Comparison of ENCODE assay signal across 24 cellular contexts in genomic region chr20:50208085-50208491, GRCh38. TPM values are rescaled to one million over a fixed set of nuclear protein-coding genes. Genes with fewer than 3 reads are reported as not detected.
DNase-seq lines count a peak whose midpoint lies in the region; ATAC-seq, FAIRE-seq and TF ChIP-seq lines count a peak whose summit lies in the region.
"Had no signal": no experiment of that assay in that cellular context is flagged by ENCODE, and none has a peak within 500 bp of the region (broad histone marks: within the 10 kb centered on the region; RNA-seq: fewer than 3 reads in every experiment).

No MANE protein-coding gene starts in this region.

- ATAC-seq in HepG2 (peak; percentile 68), sciatic nerve (peak; percentile 61)
- ATAC-seq: Panc1 had no signal

- in situ Hi-C loops in HepG2 (cut with HindIII; ENCODE audit: extremely low pct_ligation_motif_present, low pct_unique_long_range_greater_than_20kb) = no loop called here

- no peak for TF ChIP-seq CTCF in HepG2 (CRISPR knock-in tag; IDR thresholded peaks at IDR 0.05)
- no peak for TF ChIP-seq CTCF in esophagus squamous epithelium (IDR thresholded peaks at IDR 0.05)

- intact Hi-C loops in HepG2 (cut with micrococcal nuclease; ENCODE audit: unreplicated experiment) = no loop called here
- intact Hi-C loops in sciatic nerve (cut with DNase I) = no loop called here
- intact Hi-C loops in esophagus squamous epithelium (cut with DNase I) = no loop called here

- H3K79me2 ChIP-seq in HepG2 (ENCODE audit: insufficient read depth, low read length) = no peaks in the 10 kb centered on the region

- no peaks in the 10 kb centered on the region for H4K20me1 ChIP-seq in HepG2 (ENCODE audit: insufficient read depth, low read length)
- H4K20me1 ChIP-seq: BLaER1 had no signal

- POLR2A ChIA-PET in HepG2 (lab: Yijun Ruan, JAX) = interaction anchor here (0.7 to 1.4 kb wide), 4 partner anchors 9 to 101 kb away, joined by 3 to 9 read pairs (median 3); no protein-coding TSS in a partner anchor

- H3K9me3 ChIP-seq in adipocyte (ENCODE audit: control insufficient read depth, low read length) = peaks cover 9% of the 10 kb centered on the region
- H3K9me3 ChIP-seq in HepG2 (ENCODE audit: low read length) = no peaks in the 10 kb centered on the region
- H3K9me3 ChIP-seq in esophagus squamous epithelium = peaks cover 0 to 3% (median 0%) of the 10 kb centered on the region in 3 donors

- TF ChIP-seq RAD21 in HepG2 (CRISPR knock-in tag; IDR thresholded peaks at IDR 0.05) = no peak

- peak overlapping the region; percentile 2; the same call in 1 of the 2 replicates for H3K4me2 ChIP-seq in HepG2 (ENCODE audit: low read depth, low read length)
- H3K4me2 ChIP-seq: BLaER1 had no signal

- H3K36me3 ChIP-seq in H7 (replicated peaks; ENCODE audit: control insufficient read depth, insufficient read depth, low read length) (no peaks in the 10 kb centered on the region), adipocyte (ENCODE audit: control insufficient read depth, insufficient read depth, low read length, severe bottlenecking) (no peaks in the 10 kb centered on the region), HepG2 (replicated peaks in 1 of 2; ENCODE audit: control insufficient read depth in 1 of 2, insufficient read depth in 2 of 2, low read length in 2 of 2) (no peaks in the 10 kb centered on the region), esophagus squamous epithelium (no peaks in the 10 kb centered on the region)
- H3K36me3 ChIP-seq: BLaER1 had no signal

- TF ChIP-seq POLR2A in HepG2 (IDR thresholded peaks at IDR 0.05; ENCODE audit: insufficient read depth in 1 of 2, low read depth in 2 of 2, low read length in 2 of 2) = no peak
- no peak for TF ChIP-seq POLR2A in esophagus squamous epithelium (IDR thresholded peaks at IDR 0.05)

- H3K27ac ChIP-seq in HepG2 (ENCODE audit: extremely low read length, insufficient read depth, low read length) = no peak overlapping the region
- H3K27ac ChIP-seq in esophagus squamous epithelium = no peak overlapping the region
- H3K27ac ChIP-seq: BLaER1, HL-60, SK-N-MC had no signal

- WGBS in HepG2 (ENCODE audit: low lambda C conversion rate) = 3% methylated on average over 5 of the region's 7 CpGs
- 77 to 100% methylated on average over 2 to 7 of the region's 7 CpGs for WGBS in esophagus squamous epithelium, 2 donors

- H3K4me3 ChIP-seq in H7 (ENCODE audit: insufficient read depth, low read depth, low read length) (no peak overlapping the region), adipocyte (ENCODE audit: low read length) (no peak overlapping the region), HepG2 (replicated peaks in 1 of 3; ENCODE audit: insufficient read depth in 1 of 3, low read depth in 2 of 3, low read length in 3 of 3) (no peak overlapping the region), esophagus squamous epithelium (no peak overlapping the region)
- H3K4me3 ChIP-seq: BLaER1, SK-N-MC had no signal

- H2AFZ ChIP-seq in HepG2 (ENCODE audit: low read length) = no peak overlapping the region

- no TSS peak for BruUV-seq in HepG2 (replicated peaks; lab: Mats Ljungman, UMichigan)

- H3K4me1 ChIP-seq in adipocyte (ENCODE audit: control insufficient read depth, insufficient read depth, low read length) (peaks cover 18% of the 10 kb centered on the region), HepG2 (ENCODE audit: insufficient read depth, low read length) (peaks cover 30% of the 10 kb centered on the region), esophagus squamous epithelium (peaks cover 0 to 8% (median 0%) of the 10 kb centered on the region in 3 donors)

- H3K27me3 ChIP-seq in H7 (ENCODE audit: control insufficient read depth, insufficient read depth, low read length) (no peaks in the 10 kb centered on the region), adipocyte (replicated peaks; ENCODE audit: control insufficient read depth, insufficient read depth, low read length) (no peaks in the 10 kb centered on the region), HepG2 (ENCODE audit: control insufficient read depth in 1 of 2, insufficient read depth in 2 of 2, low read length in 2 of 2) (peaks cover 7 to 30% of the 10 kb centered on the region in 2 experiments; a peak in 4 of 5 replicates), esophagus squamous epithelium (no peaks in the 10 kb centered on the region)
- H3K27me3 ChIP-seq: BLaER1 had no signal

- TF ChIP-seq EP300 in HepG2 (IDR thresholded peaks at IDR 0.05; ENCODE audit: low read depth in 2 of 2, low read length in 2 of 2) (peak in 1 of 2 experiments; percentile 43; a peak in 1 of 4 replicates), HepG2 (CRISPR knock-in tag; IDR thresholded peaks at IDR 0.05; ENCODE audit: borderline replicate concordance) (no peak)

- CTCF ChIA-PET in HepG2 (lab: Yijun Ruan, JAX; ENCODE audit: low intra/inter-chr PET ratio, low total read pairs) = no interaction called here

- DNase-seq in H7 (peak; percentile 28), adipocyte (ENCODE audit: low read depth) (no peak), HepG2 (ENCODE audit: low spot score) (no peak), sciatic nerve (ENCODE audit: low spot score) (no peak), esophagus squamous epithelium (lab: John Stamatoyannopoulos, UW) (no peak), NCI-H128 (lab: John Stamatoyannopoulos, UW; ENCODE audit: unreplicated experiment) (no peak), NCI-H2196 (lab: John Stamatoyannopoulos, UW; ENCODE audit: unreplicated experiment) (no peak), NCI-H1048 (lab: John Stamatoyannopoulos, UW) (no peak)
- DNase-seq: CD4-positive, CD25-positive, alpha-beta regulatory T cell; GOT3; HCEC 1CT; Kasumi-1; NCI-H1105 treated with DMSO at 0.1 percent for 48 hours; NCI-H1694; NCI-H2029 treated with DMSO at 0.1 percent for 48 hours; NCI-H2227 treated with DMSO at 0.1 percent for 48 hours; NCI-H526 treated with DMSO at 0.1 percent for 48 hours; SIG-M5 had no signal

- no peak for FAIRE-seq in HepG2 (lab: Jason Lieb, UNC)
- FAIRE-seq: A204.1, D721Med had no signal

- peak overlapping the region; percentile 82 for H3K9ac ChIP-seq in adipocyte (ENCODE audit: low read length)
- H3K9ac ChIP-seq in HepG2 (ENCODE audit: insufficient read depth, low read depth, low read length) = no peak overlapping the region
- H3K9ac ChIP-seq: BLaER1 had no signal

RNA-seq across cellular contexts. Expression of gene CEBPB, which starts 17.5 kb away (rescaled TPM):
- total RNA-seq in H7 (2014; rRNA removed; shearing (Covaris generic)) = 23.5 and 23.6 TPM in 2 replicates
- total RNA-seq in HepG2 (2016; rRNA removed; fragmentation: Illumina TruSeq; extraction: Trizol) (12.1 and 18.5 TPM in 2 replicates), sciatic nerve (113 TPM), esophagus squamous epithelium (10 to 100 TPM; 31.3 to 46.5 (median 38.2) TPM)
- 9.1 and 9.9 TPM in 2 replicates for total RNA-seq in HepG2 (2016; cell fraction: cytosol; rRNA removed; fragmentation: Illumina TruSeq; extraction: Trizol; ENCODE audit: low read depth)
- 11.0 and 17.4 TPM in 2 replicates for total RNA-seq in HepG2 (2016; cell fraction: insoluble cytoplasmic fraction; rRNA removed; fragmentation: Illumina TruSeq; extraction: Trizol)
- 19.9 and 21.0 TPM in 2 replicates for total RNA-seq in HepG2 (2016; cell fraction: membrane; rRNA removed; fragmentation: Illumina TruSeq; extraction: Trizol)
- 8.1 and 9.8 TPM in 2 replicates for total RNA-seq in HepG2 (2016; cell fraction: nucleus; rRNA removed; fragmentation: Illumina TruSeq; extraction: Trizol)
- polyA plus RNA-seq in HepG2 (2011; rRNA removed) = 28.2 and 43.0 TPM in 2 replicates
- 31.3 and 41.1 TPM in 2 replicates for polyA plus RNA-seq in HepG2 (2011; cell fraction: cytosol; rRNA removed)
- 47.8 and 49.8 TPM in 2 replicates for polyA plus RNA-seq in HepG2 (2011; cell fraction: nucleus; rRNA removed)
- polyA plus RNA-seq in HepG2 (2012) = 33.9 and 49.4 TPM in 2 replicates
- 8.7 and 9.3 TPM in 2 replicates for polyA plus RNA-seq in HepG2 (2016; cell fraction: cytosol; fragmentation: Illumina TruSeq; extraction: Trizol; ENCODE audit: low read depth)
- 24.7 and 26.6 TPM in 2 replicates for polyA plus RNA-seq in HepG2 (2016; cell fraction: insoluble cytoplasmic fraction; fragmentation: Illumina TruSeq; extraction: Trizol; ENCODE audit: low read depth)
- 16.8 and 19.0 TPM in 2 replicates for polyA plus RNA-seq in HepG2 (2016; cell fraction: membrane; fragmentation: Illumina TruSeq; extraction: Trizol; ENCODE audit: low read depth)
- 21.1 and 24.6 TPM in 2 replicates for polyA plus RNA-seq in HepG2 (2016; cell fraction: nucleus; fragmentation: Illumina TruSeq; extraction: Trizol; ENCODE audit: insufficient read depth, low read depth)
- polyA minus RNA-seq in HepG2 (2011; rRNA and poly(A)+ RNA removed; ENCODE audit: low replicate concordance) = 12.1 and 28.5 TPM in 2 replicates
- 56.9 and 63.6 TPM in 2 replicates for polyA minus RNA-seq in HepG2 (2011; cell fraction: cytosol; rRNA and poly(A)+ RNA removed)
- 21.4 and 26.7 TPM in 2 replicates for polyA minus RNA-seq in HepG2 (2011; cell fraction: nucleus; rRNA and poly(A)+ RNA removed)

RNA-seq across cellular contexts. Expression of gene PEDS1, which starts 54.6 kb away (rescaled TPM):
- total RNA-seq in H7 (2014; rRNA removed; shearing (Covaris generic)) = 45.3 and 47.7 TPM in 2 replicates
- total RNA-seq in HepG2 (2016; rRNA removed; fragmentation: Illumina TruSeq; extraction: Trizol) = 21.4 and 30.5 TPM in 2 replicates
- total RNA-seq in HepG2 (2016; cell fraction: cytosol; rRNA removed; fragmentation: Illumina TruSeq; extraction: Trizol; ENCODE audit: low read depth) = 17.9 and 19.8 TPM in 2 replicates
- 16.4 and 29.4 TPM in 2 replicates for total RNA-seq in HepG2 (2016; cell fraction: insoluble cytoplasmic fraction; rRNA removed; fragmentation: Illumina TruSeq; extraction: Trizol)
- 40.2 and 46.0 TPM in 2 replicates for total RNA-seq in HepG2 (2016; cell fraction: membrane; rRNA removed; fragmentation: Illumina TruSeq; extraction: Trizol)
- 19.8 and 24.1 TPM in 2 replicates for total RNA-seq in HepG2 (2016; cell fraction: nucleus; rRNA removed; fragmentation: Illumina TruSeq; extraction: Trizol)
- 93.9 and 105 TPM in 2 replicates for polyA plus RNA-seq in HepG2 (2011; rRNA removed)
- polyA plus RNA-seq in HepG2 (2011; cell fraction: cytosol; rRNA removed) = 58.6 and 81.5 TPM in 2 replicates
- polyA plus RNA-seq in HepG2 (2011; cell fraction: nucleus; rRNA removed) = 45.3 and 46.9 TPM in 2 replicates
- polyA plus RNA-seq in HepG2 (2012) = 29.0 and 44.1 TPM in 2 replicates
- 31.6 and 35.7 TPM in 2 replicates for polyA plus RNA-seq in HepG2 (2016; cell fraction: cytosol; fragmentation: Illumina TruSeq; extraction: Trizol; ENCODE audit: low read depth)
- 33.1 and 37.1 TPM in 2 replicates for polyA plus RNA-seq in HepG2 (2016; cell fraction: insoluble cytoplasmic fraction; fragmentation: Illumina TruSeq; extraction: Trizol; ENCODE audit: low read depth)
- polyA plus RNA-seq in HepG2 (2016; cell fraction: membrane; fragmentation: Illumina TruSeq; extraction: Trizol; ENCODE audit: low read depth) = 65.7 and 67.3 TPM in 2 replicates
- 60.4 and 64.9 TPM in 2 replicates for polyA plus RNA-seq in HepG2 (2016; cell fraction: nucleus; fragmentation: Illumina TruSeq; extraction: Trizol; ENCODE audit: insufficient read depth, low read depth)
- polyA minus RNA-seq in HepG2 (2011; rRNA and poly(A)+ RNA removed; ENCODE audit: low replicate concordance) = 171 and 190 TPM in 2 replicates
- polyA minus RNA-seq in HepG2 (2011; cell fraction: cytosol; rRNA and poly(A)+ RNA removed) = 44.9 and 49.0 TPM in 2 replicates
- 12.5 and 14.5 TPM in 2 replicates for polyA minus RNA-seq in HepG2 (2011; cell fraction: nucleus; rRNA and poly(A)+ RNA removed)
- total RNA-seq in sciatic nerve = 39.5 TPM
- 10 to 100 TPM; 32.8 to 54.0 (median 46.7) TPM for total RNA-seq in esophagus squamous epithelium
